Comparison of ENCODE assay signal across 1 cellular context in the genomic region with DNA sequence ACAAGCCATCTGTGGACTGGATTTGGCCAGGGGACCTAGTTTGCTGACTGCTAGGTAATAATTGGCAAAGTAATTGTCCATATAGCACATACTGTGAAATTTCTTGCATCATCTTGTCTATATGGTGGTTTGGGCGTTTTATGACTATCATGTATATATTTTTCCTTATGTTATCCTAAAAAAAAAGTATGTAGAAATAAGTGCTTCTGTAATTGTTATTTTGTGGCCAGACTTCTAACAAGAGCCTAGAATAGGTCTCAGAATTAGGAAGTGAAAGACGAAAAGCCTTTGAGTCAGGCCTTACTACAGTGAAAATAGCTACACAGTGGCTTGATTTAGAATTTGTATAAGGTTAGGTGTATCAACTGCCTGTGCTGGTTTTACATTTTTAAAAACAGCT.
A peak's percentile ranks its signal among the peaks of the same experiment; 100 is the strongest.
TF ChIP-seq lines count a peak whose summit lies in the region.

No MANE protein-coding gene starts in this region.

TF ChIP-seq in HEK293, 187 proteins besides CTCF, POLR2A, EP300 and RAD21 (continued from another document):
- TF ChIP-seq, protein P1, sequence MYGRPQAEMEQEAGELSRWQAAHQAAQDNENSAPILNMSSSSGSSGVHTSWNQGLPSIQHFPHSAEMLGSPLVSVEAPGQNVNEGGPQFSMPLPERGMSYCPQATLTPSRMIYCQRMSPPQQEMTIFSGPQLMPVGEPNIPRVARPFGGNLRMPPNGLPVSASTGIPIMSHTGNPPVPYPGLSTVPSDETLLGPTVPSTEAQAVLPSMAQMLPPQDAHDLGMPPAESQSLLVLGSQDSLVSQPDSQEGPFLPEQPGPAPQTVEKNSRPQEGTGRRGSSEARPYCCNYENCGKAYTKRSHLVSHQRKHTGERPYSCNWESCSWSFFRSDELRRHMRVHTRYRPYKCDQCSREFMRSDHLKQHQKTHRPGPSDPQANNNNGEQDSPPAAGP (tag by site-specific recombination; IDR thresholded peaks at IDR 0.05): no peak
- no peak for TF ChIP-seq PRDM1 (tag by site-specific recombination; IDR thresholded peaks at IDR 0.05)
- TF ChIP-seq ZNF248 (tag by site-specific recombination; IDR thresholded peaks at IDR 0.05): no peak
- TF ChIP-seq ZNF561 (tag by site-specific recombination; IDR thresholded peaks at IDR 0.05; ENCODE audit: borderline replicate concordance): 0 out of 2 replicates have a peak, but pooled peaks have one; percentile 45
- TF ChIP-seq REPIN1 (tag by site-specific recombination; IDR thresholded peaks at IDR 0.05; ENCODE audit: low read depth): no peak
- TF ChIP-seq KLF10 (tag by site-specific recombination; IDR thresholded peaks at IDR 0.05): no peak
- TF ChIP-seq ZNF146 (tag by site-specific recombination; IDR thresholded peaks at IDR 0.05): no peak
